Comparison of ENCODE assay signal across 8 cellular contexts in the genomic region with DNA sequence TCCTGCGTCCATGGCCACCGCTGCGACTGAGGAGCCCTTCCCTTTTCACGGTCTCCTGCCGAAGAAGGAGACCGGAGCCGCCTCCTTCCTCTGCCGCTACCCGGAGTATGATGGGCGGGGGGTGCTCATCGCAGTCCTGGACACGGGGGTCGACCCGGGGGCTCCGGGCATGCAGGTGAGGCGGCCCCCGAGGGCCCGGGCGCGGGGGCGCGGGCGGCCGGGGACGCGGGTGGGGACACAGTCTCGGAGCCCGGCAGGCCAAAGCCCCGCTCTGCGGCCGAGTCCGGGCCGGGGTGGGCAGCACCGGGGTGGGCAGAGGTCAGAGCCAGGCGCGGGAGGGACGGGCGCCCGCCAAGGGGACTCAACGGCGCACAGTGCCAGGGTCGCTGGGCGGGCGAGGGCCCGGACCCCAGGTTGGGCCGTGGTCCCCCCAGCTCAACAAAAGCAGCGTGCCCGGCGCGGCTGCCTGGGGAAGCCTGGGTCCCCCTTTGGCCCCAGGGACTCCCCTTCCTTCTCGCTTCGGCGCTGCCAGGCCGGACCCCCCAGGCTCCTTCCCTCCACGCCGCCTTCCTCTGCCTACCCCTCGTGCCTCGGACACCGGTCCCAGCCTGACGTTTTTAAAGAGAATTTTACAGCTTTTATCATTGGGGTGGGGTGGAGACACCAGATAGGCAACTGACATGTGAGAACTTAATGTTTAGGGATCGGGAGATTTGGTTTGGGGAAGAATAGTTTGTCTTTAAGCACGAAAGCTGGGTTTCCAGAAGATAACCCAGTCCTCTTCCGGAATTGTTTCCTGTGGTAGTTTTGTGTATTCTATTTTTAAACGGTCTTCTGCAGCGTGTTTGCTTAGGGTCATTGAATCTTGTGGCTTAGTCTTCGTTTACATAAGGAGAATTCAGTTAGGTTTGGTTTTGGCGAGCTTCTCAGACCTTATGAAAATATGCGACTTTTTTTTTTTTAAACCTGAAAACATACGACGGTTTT. TPM values are rescaled to one million over a fixed set of nuclear protein-coding genes. Genes with fewer than 3 reads are reported as not detected.
A peak's percentile ranks its signal among the peaks of the same experiment; 100 is the strongest.
DNase-seq lines count a peak whose midpoint lies in the region; ATAC-seq lines count a peak whose summit lies in the region.

No MANE protein-coding gene starts in this region.

- ATAC-seq in GM19452 (IDR thresholded peaks at IDR 0.05; ENCODE audit: unreplicated experiment): peak; percentile 24
- peak; percentile 23 for ATAC-seq in HG03457 (IDR thresholded peaks at IDR 0.05; ENCODE audit: unreplicated experiment)
- no peak for ATAC-seq in T-cell (replicated peaks in 1 of 4)
- peak; percentile 32 for ATAC-seq in stimulated activated memory B cell treated with anti-CD40 and anti-IgM and Interleukin-4, amounts not matched to agents 10 μg/mL and 1 μg/mL and 100 μg/mL, for 72 hours

- no peaks in the 10 kb centered on the region for H3K9me3 Mint-ChIP-seq in T-cell
- no peaks in the 10 kb centered on the region for H3K9me3 Mint-ChIP-seq in stimulated activated memory B cell treated with anti-CD40 and anti-IgM and Interleukin-4, amounts not matched to agents 10 μg/mL and 1 μg/mL and 100 μg/mL, for 72 hours

- peak overlapping the region; percentile 92 to 99 (median 99) for H3K4me3 Mint-ChIP-seq in T-cell
- H3K4me3 Mint-ChIP-seq in stimulated activated memory B cell treated with anti-CD40 and anti-IgM and Interleukin-4, amounts not matched to agents 10 μg/mL and 1 μg/mL and 100 μg/mL, for 72 hours: peak overlapping the region; percentile 86

- H3K36me3 Mint-ChIP-seq in T-cell: peaks cover 11% of the 10 kb centered on the region
- peaks cover 7% of the 10 kb centered on the region for H3K36me3 Mint-ChIP-seq in stimulated activated memory B cell treated with anti-CD40 and anti-IgM and Interleukin-4, amounts not matched to agents 10 μg/mL and 1 μg/mL and 100 μg/mL, for 72 hours

- peaks cover 69 to 72% (median 70%) of the 10 kb centered on the region in 3 donors for H3K4me1 Mint-ChIP-seq in T-cell
- H3K4me1 Mint-ChIP-seq in stimulated activated memory B cell treated with anti-CD40 and anti-IgM and Interleukin-4, amounts not matched to agents 10 μg/mL and 1 μg/mL and 100 μg/mL, for 72 hours: peaks cover 62% of the 10 kb centered on the region

- POLR2A ChIA-PET in T-cell (lab: Charles Lee): interaction anchor here (0.6 to 3.4 kb wide), 8 partner anchors 8 to 248 kb away, joined by 3 to 30 read pairs (median 6); partner anchors contain the start of gene ERCC5 (in 2 of the 2)

- DNase-seq in Caki2 (ENCODE audit: low read depth): peak; percentile 24
- DNase-seq in T-cell: peak in 9 of 34 experiments; percentile 7 to 23 (median 15)
- peak; percentile 22 for DNase-seq in cerebellar cortex (ENCODE audit: low spot score)
- DNase-seq in left kidney (ENCODE audit: low read depth, low spot score): peak; percentile 41
- no peak for DNase-seq in NCI-H226

- H3K27me3 Mint-ChIP-seq in T-cell: no peaks in the 10 kb centered on the region
- no peaks in the 10 kb centered on the region for H3K27me3 Mint-ChIP-seq in stimulated activated memory B cell treated with anti-CD40 and anti-IgM and Interleukin-4, amounts not matched to agents 10 μg/mL and 1 μg/mL and 100 μg/mL, for 72 hours

- in situ Hi-C loops in Caki2 (cut with HindIII; ENCODE audit: low pct_unique_long_range_greater_than_20kb, low sequenced_read_pairs): no loop called here

- H3K27ac Mint-ChIP-seq in T-cell: peak overlapping the region; percentile 100
- H3K27ac Mint-ChIP-seq in stimulated activated memory B cell treated with anti-CD40 and anti-IgM and Interleukin-4, amounts not matched to agents 10 μg/mL and 1 μg/mL and 100 μg/mL, for 72 hours: peak overlapping the region; percentile 99

- CTCF ChIA-PET in T-cell (lab: Charles Lee): interaction anchor here in 1 of 2 donors (0.7 to 7.6 kb wide), 6 partner anchors 8 to 250 kb away, joined by 3 to 93 read pairs (median 5); partner anchors contain the start of gene ERCC5

RNA-seq across cellular contexts. Expression of gene TPP2, which starts 0.5 kb away (rescaled TPM):
- 18.7 and 19.5 TPM in 2 replicates for total RNA-seq in Caki2 (2014; rRNA removed; shearing (Covaris generic); ENCODE audit: low replicate concordance)
- 100 to 1,000 TPM; 111 to 135 (median 115) TPM for total RNA-seq in T-cell

Comparison
In these comparisons a context has a peak if more than half of its experiments do, and no peak if none do; other contexts are left out.
1. ATAC-seq: peak in GM19452 (single experiment), HG03457 (single experiment) and stimulated activated memory B cell treated with anti-CD40 and anti-IgM and Interleukin-4, amounts not matched to agents 10 μg/mL and 1 μg/mL and 100 μg/mL, for 72 hours (single experiment); none in T-cell (0 of 4).